ENCODE assay signal across 33 cellular contexts in genomic region chr17:8167526-8167925, GRCh38.
"Had no signal": no experiment of that assay in that cellular context is flagged by ENCODE, and none has a peak within 500 bp of the region (broad histone marks: within the 10 kb centered on the region; RNA-seq: fewer than 3 reads in every experiment).

No MANE protein-coding gene starts in this region.

- H3K36me3 Mint-ChIP-seq: activated naive CD8-positive, alpha-beta T cell had no signal

- DNase-seq: activated CD4-positive, alpha-beta memory T cell treated with anti-CD3 and anti-CD28 coated beads, Interleukin-2, amount 10 ng/mL, durations not matched to agents 7 days and 5 days; activated CD4-positive, alpha-beta T cell treated with anti-CD3 and anti-CD28 coated beads for 4 hours; activated CD4-positive, alpha-beta T cell treated with anti-CD3 and anti-CD28 coated beads, Interleukin-2, amount 10 ng/mL, durations not matched to agents 7 days and 5 days; activated CD4-positive, alpha-beta T cell treated with anti-CD3 and anti-CD28 coated beads, Interleukin-2, amount 50 U/mL, for 4 hours; activated CD4-positive, CD25-positive, alpha-beta regulatory T cell; activated CD4-positive, CD25-positive, alpha-beta regulatory T cell treated with anti-CD3 and anti-CD28 coated beads, Interleukin-2, amount 50 U/mL, for 72 hours; activated CD8-positive, alpha-beta memory T cell treated with anti-CD3 and anti-CD28 coated beads, Interleukin-2, amount 50 U/mL, for 48 hours; activated effector memory CD4-positive, alpha-beta T cell treated with Interleukin-2 at 50 U/mL for 16 hours; activated gamma-delta T cell treated with Interleukin-2 at 50 U/mL for 16 hours; activated naive CD4-positive, alpha-beta T cell treated with anti-CD3 and anti-CD28 coated beads, Interleukin-2, amount 50 U/mL, for 16 hours; activated naive CD4-positive, alpha-beta T cell treated with Interleukin-2 at 50 U/mL for 16 hours; activated T-cell treated with anti-CD3 and anti-CD28 coated beads for 4 hours; activated T-cell treated with anti-CD3 and anti-CD28 coated beads, Interleukin-2, amount 50 U/mL, for 24 hours; amniotic stem cell; anterior cingulate cortex; brain microvascular endothelial cell; dorsolateral prefrontal cortex; effector memory CD4-positive, alpha-beta T cell; endodermal cell; erythroblast; foreskin keratinocyte; heart right ventricle; T-helper 1 cell; T-helper 17 cell; T1000 had no signal

- H3K27ac Mint-ChIP-seq: activated CD4-positive, alpha-beta memory T cell treated with anti-CD3 and anti-CD28 coated beads, Interleukin-2, amount 10 ng/mL, durations not matched to agents 7 days and 5 days; activated CD4-positive, alpha-beta T cell treated with anti-CD3 and anti-CD28 coated beads, Interleukin-2, amount 10 ng/mL, durations not matched to agents 7 days and 5 days; activated naive CD8-positive, alpha-beta T cell; activated T-cell treated with anti-CD3 and anti-CD28 coated beads, Interleukin-2, amount 50 U/mL, for 24 hours; activated T-helper 17 cell treated with anti-CD3 and anti-CD28 coated beads, Interleukin-2, amount 50 U/mL, for 72 hours; T-helper 17 cell; T-helper 2 cell treated with Interferon-gamma antibody and Interleukin-4, amounts not matched to agents 5 μg/mL and 100 μg/mL, for 36 hours had no signal

- H3K9me3 Mint-ChIP-seq: activated CD4-positive, alpha-beta memory T cell treated with anti-CD3 and anti-CD28 coated beads, Interleukin-2, amount 10 ng/mL, durations not matched to agents 7 days and 5 days; activated CD4-positive, alpha-beta T cell treated with anti-CD3 and anti-CD28 coated beads, Interleukin-2, amount 10 ng/mL, durations not matched to agents 7 days and 5 days; activated T-cell treated with anti-CD3 and anti-CD28 coated beads, Interleukin-2, amount 50 U/mL, for 24 hours; activated T-helper 17 cell treated with anti-CD3 and anti-CD28 coated beads, Interleukin-2, amount 50 U/mL, for 72 hours; central memory CD8-positive, alpha-beta T cell; dendritic cell treated with granulocyte-macrophage colony-stimulating factor and Interleukin-4, amounts not matched to agents 40 ng/mL and 50 ng/mL, for 4 days; endodermal cell; T-helper 2 cell treated with Interferon-gamma antibody and Interleukin-4, amounts not matched to agents 5 μg/mL and 100 μg/mL, for 36 hours had no signal

- H3K4me3 ChIP-seq: coronary artery, dorsolateral prefrontal cortex, esophagus muscularis mucosa, gastroesophageal sphincter, heart right ventricle had no signal

- ATAC-seq: activated T-helper 17 cell treated with anti-CD3 and anti-CD28 coated beads, Interleukin-2, amount 50 U/mL, for 72 hours; foreskin keratinocyte; gastroesophageal sphincter; heart right ventricle; T-helper 17 cell had no signal

- H3K4me3 Mint-ChIP-seq: activated CD4-positive, alpha-beta memory T cell treated with anti-CD3 and anti-CD28 coated beads, Interleukin-2, amount 10 ng/mL, durations not matched to agents 7 days and 5 days; activated CD4-positive, alpha-beta T cell treated with anti-CD3 and anti-CD28 coated beads, Interleukin-2, amount 10 ng/mL, durations not matched to agents 7 days and 5 days; activated naive CD8-positive, alpha-beta T cell; activated T-cell treated with anti-CD3 and anti-CD28 coated beads, Interleukin-2, amount 50 U/mL, for 24 hours; activated T-helper 17 cell treated with anti-CD3 and anti-CD28 coated beads, Interleukin-2, amount 50 U/mL, for 72 hours; central memory CD8-positive, alpha-beta T cell; dendritic cell treated with granulocyte-macrophage colony-stimulating factor and Interleukin-4, amounts not matched to agents 40 ng/mL and 50 ng/mL, for 4 days; endodermal cell; T-helper 17 cell; T-helper 2 cell treated with Interferon-gamma antibody and Interleukin-4, amounts not matched to agents 5 μg/mL and 100 μg/mL, for 36 hours had no signal

- H3K9me3 ChIP-seq: esophagus muscularis mucosa, gastroesophageal sphincter, heart right ventricle had no signal

- H3K27me3 Mint-ChIP-seq: activated CD4-positive, alpha-beta memory T cell treated with anti-CD3 and anti-CD28 coated beads, Interleukin-2, amount 10 ng/mL, durations not matched to agents 7 days and 5 days; activated CD4-positive, alpha-beta T cell treated with anti-CD3 and anti-CD28 coated beads, Interleukin-2, amount 10 ng/mL, durations not matched to agents 7 days and 5 days; activated naive CD8-positive, alpha-beta T cell; activated T-cell treated with anti-CD3 and anti-CD28 coated beads, Interleukin-2, amount 50 U/mL, for 24 hours; activated T-helper 17 cell treated with anti-CD3 and anti-CD28 coated beads, Interleukin-2, amount 50 U/mL, for 72 hours; central memory CD8-positive, alpha-beta T cell; dendritic cell treated with granulocyte-macrophage colony-stimulating factor and Interleukin-4, amounts not matched to agents 40 ng/mL and 50 ng/mL, for 4 days; T-helper 17 cell had no signal

- H3K27me3 ChIP-seq: brain microvascular endothelial cell, dorsolateral prefrontal cortex, esophagus muscularis mucosa, foreskin keratinocyte, gastroesophageal sphincter, heart right ventricle had no signal

- H3K27ac ChIP-seq: brain microvascular endothelial cell, coronary artery, foreskin keratinocyte, heart right ventricle had no signal

- H3K36me3 ChIP-seq: brain microvascular endothelial cell, esophagus muscularis mucosa, gastroesophageal sphincter, heart right ventricle had no signal
